In the genomic region with DNA sequence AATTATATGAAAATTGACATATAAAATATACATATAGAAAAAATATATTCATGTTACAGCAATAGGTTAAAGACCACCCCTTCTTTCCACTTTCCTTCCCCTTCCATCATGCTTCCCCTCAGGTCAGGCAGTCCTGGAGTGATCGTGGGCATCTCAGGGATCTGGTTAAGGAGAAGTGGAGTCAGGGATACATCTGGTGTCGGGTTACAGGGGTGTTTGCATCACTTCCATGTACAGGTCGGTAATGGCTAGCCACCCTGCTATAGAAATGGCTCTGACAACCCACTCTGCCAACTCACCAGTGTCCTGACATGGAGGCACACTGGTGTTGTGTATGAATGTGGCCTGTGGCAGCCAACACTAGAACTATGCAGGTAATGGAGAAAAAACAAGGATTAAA, we compare ENCODE assay signal across 1 cellular context.
TF ChIP-seq lines count a peak whose summit lies in the region.

No MANE protein-coding gene starts in this region.

TF ChIP-seq in GM23338, 12 proteins besides CTCF, POLR2A, EP300 and RAD21 (continued from another document):
- TF ChIP-seq ZNF462 (CRISPR knock-in tag; IDR thresholded peaks at IDR 0.05) (no peak), POLR2AphosphoS5 (IDR thresholded peaks at IDR 0.05; ENCODE audit: low read depth) (no peak), NANOG (IDR thresholded peaks at IDR 0.05; ENCODE audit: borderline replicate concordance) (no peak), STAT1 (IDR thresholded peaks at IDR 0.05; ENCODE audit: unreplicated experiment) (no peak), JUNB (IDR thresholded peaks at IDR 0.05; ENCODE audit: unreplicated experiment) (no peak), EZH2 (IDR thresholded peaks at IDR 0.05; ENCODE audit: low read depth, unreplicated experiment) (no peak), EZH2phosphoT487 (IDR thresholded peaks at IDR 0.05; ENCODE audit: unreplicated experiment) (no peak), CREB1 (CRISPR knock-in tag; IDR thresholded peaks at IDR 0.05; ENCODE audit: low read depth) (no peak), REST (IDR thresholded peaks at IDR 0.05; ENCODE audit: unreplicated experiment) (no peak), ZNF331 (CRISPR knock-in tag; IDR thresholded peaks at IDR 0.05; ENCODE audit: low read depth) (no peak)
- TF ChIP-seq, protein P1, sequence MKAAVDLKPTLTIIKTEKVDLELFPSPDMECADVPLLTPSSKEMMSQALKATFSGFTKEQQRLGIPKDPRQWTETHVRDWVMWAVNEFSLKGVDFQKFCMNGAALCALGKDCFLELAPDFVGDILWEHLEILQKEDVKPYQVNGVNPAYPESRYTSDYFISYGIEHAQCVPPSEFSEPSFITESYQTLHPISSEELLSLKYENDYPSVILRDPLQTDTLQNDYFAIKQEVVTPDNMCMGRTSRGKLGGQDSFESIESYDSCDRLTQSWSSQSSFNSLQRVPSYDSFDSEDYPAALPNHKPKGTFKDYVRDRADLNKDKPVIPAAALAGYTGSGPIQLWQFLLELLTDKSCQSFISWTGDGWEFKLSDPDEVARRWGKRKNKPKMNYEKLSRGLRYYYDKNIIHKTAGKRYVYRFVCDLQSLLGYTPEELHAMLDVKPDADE (IDR thresholded peaks at IDR 0.05): no peak
